Comparison of ENCODE assay signal across 13 cellular contexts in the genomic region with DNA sequence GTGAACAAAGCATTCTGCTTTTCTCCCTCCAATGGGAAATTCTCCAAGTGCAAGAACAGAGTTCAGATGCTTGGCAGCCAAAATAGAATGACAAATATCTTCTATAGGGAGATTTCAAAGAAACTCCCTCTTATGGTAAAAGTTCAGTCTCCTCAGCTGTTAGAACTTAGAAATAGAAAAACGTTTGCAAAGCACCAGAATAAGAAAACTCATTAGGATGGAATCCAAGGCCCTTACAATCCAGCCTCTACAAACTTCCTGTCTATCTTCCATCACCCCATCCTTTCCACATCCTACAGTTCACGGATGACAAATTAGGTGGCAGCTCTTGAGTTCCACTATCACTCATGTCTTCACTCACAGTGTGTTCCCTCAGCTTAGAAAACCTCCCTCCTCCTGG. TPM values are rescaled to one million over a fixed set of nuclear protein-coding genes. Genes with fewer than 3 reads are reported as not detected.
DNase-seq lines count a peak whose midpoint lies in the region; ATAC-seq, FAIRE-seq and TF ChIP-seq lines count a peak whose summit lies in the region.
"Had no signal": no experiment of that assay in that cellular context is flagged by ENCODE, and none has a peak within 500 bp of the region (broad histone marks: within the 10 kb centered on the region; RNA-seq: fewer than 3 reads in every experiment).

No MANE protein-coding gene starts in this region.

- intact Hi-C loops in ascending aorta (cut with DNase I), result loop anchor here (5.0 to 10.0 kb wide), 2 partner anchors 46 to 252 kb away; no protein-coding TSS in a partner anchor
- intact Hi-C loops in CD4-positive, alpha-beta memory T cell (cut with micrococcal nuclease), result no loop called here
- intact Hi-C loops in activated CD4-positive, alpha-beta memory T cell treated with anti-CD3 and anti-CD28 coated beads for 36 hours (cut with micrococcal nuclease), result no loop called here

- H3K27me3 Mint-ChIP-seq in osteocyte (ENCODE audit: unreplicated experiment), result no peaks in the 10 kb centered on the region
- no peaks in the 10 kb centered on the region for H3K27me3 Mint-ChIP-seq in CD4-positive, alpha-beta memory T cell
- peaks cover 1% of the 10 kb centered on the region for H3K27me3 Mint-ChIP-seq in activated CD4-positive, alpha-beta memory T cell treated with anti-CD3 and anti-CD28 coated beads for 36 hours
- H3K27me3 Mint-ChIP-seq in stimulated activated memory B cell treated with anti-CD40 and anti-IgM and Interleukin-4, amounts not matched to agents 10 μg/mL and 1 μg/mL and 100 μg/mL, for 72 hours, result no peaks in the 10 kb centered on the region
- H3K27me3 Mint-ChIP-seq: activated CD8-positive, alpha-beta memory T cell treated with anti-CD3 and anti-CD28 coated beads, Interleukin-2, amount 10 ng/mL, durations not matched to agents 7 days and 5 days; central memory CD8-positive, alpha-beta T cell had no signal

- no peak overlapping the region for H3K4me3 ChIP-seq in ascending aorta
- H3K4me3 ChIP-seq in CD4-positive, alpha-beta memory T cell (ENCODE audit: low read length in 2 of 2), result no peak overlapping the region
- H3K4me3 ChIP-seq: pancreas had no signal

- POLR2A ChIA-PET in CD4-positive, alpha-beta memory T cell (lab: Charles Lee; ENCODE audit: partially characterized antibody), result no interaction called here
- POLR2A ChIA-PET in activated CD4-positive, alpha-beta memory T cell treated with anti-CD3 and anti-CD28 coated beads for 36 hours (lab: Charles Lee), result no interaction called here

- no peaks in the 10 kb centered on the region for H3K9me3 Mint-ChIP-seq in osteocyte (ENCODE audit: unreplicated experiment)
- H3K9me3 Mint-ChIP-seq in CD4-positive, alpha-beta memory T cell, result peaks cover 0 to 3% (median 0%) of the 10 kb centered on the region in 8 donors
- no peaks in the 10 kb centered on the region for H3K9me3 Mint-ChIP-seq in activated CD4-positive, alpha-beta memory T cell treated with anti-CD3 and anti-CD28 coated beads for 36 hours
- H3K9me3 Mint-ChIP-seq in stimulated activated memory B cell treated with anti-CD40 and anti-IgM and Interleukin-4, amounts not matched to agents 10 μg/mL and 1 μg/mL and 100 μg/mL, for 72 hours, result no peaks in the 10 kb centered on the region
- H3K9me3 Mint-ChIP-seq: central memory CD8-positive, alpha-beta T cell had no signal

- ATAC-seq in foreskin keratinocyte, result peak; percentile 41
- no peak for ATAC-seq in stimulated activated memory B cell treated with anti-CD40 and anti-IgM and Interleukin-4, amounts not matched to agents 10 μg/mL and 1 μg/mL and 100 μg/mL, for 72 hours
- ATAC-seq: activated CD8-positive, alpha-beta memory T cell treated with anti-CD3 and anti-CD28 coated beads, Interleukin-2, amount 10 ng/mL, durations not matched to agents 7 days and 5 days; HCT116 had no signal

- FAIRE-seq in urothelium cell line (lab: Jason Lieb, UNC), result no peak
- FAIRE-seq: pancreas had no signal

- H3K4me3 Mint-ChIP-seq in osteocyte (ENCODE audit: unreplicated experiment), result no peak overlapping the region
- no peak overlapping the region for H3K4me3 Mint-ChIP-seq in CD4-positive, alpha-beta memory T cell
- H3K4me3 Mint-ChIP-seq in activated CD4-positive, alpha-beta memory T cell treated with anti-CD3 and anti-CD28 coated beads for 36 hours, result no peak overlapping the region
- no peak overlapping the region for H3K4me3 Mint-ChIP-seq in stimulated activated memory B cell treated with anti-CD40 and anti-IgM and Interleukin-4, amounts not matched to agents 10 μg/mL and 1 μg/mL and 100 μg/mL, for 72 hours
- H3K4me3 Mint-ChIP-seq: activated CD8-positive, alpha-beta memory T cell treated with anti-CD3 and anti-CD28 coated beads, Interleukin-2, amount 10 ng/mL, durations not matched to agents 7 days and 5 days; central memory CD8-positive, alpha-beta T cell had no signal

- no peak for DNase-seq in ascending aorta (ENCODE audit: low spot score in 2 of 2)
- peak in 1 of 2 donors; percentile 26 for DNase-seq in foreskin keratinocyte
- DNase-seq in osteocyte (ENCODE audit: extremely low spot score, unreplicated experiment), result no peak
- peak; percentile 23 for DNase-seq in urothelium cell line (ENCODE audit: low spot score)
- no peak for DNase-seq in CD4-positive, alpha-beta memory T cell
- DNase-seq in activated CD4-positive, alpha-beta memory T cell treated with anti-CD3 and anti-CD28 coated beads for 36 hours, result no peak
- DNase-seq: activated CD8-positive, alpha-beta memory T cell treated with anti-CD3 and anti-CD28 coated beads, Interleukin-2, amount 10 ng/mL, durations not matched to agents 7 days and 5 days; NCI-H1092 treated with DMSO at 0.1 percent for 48 hours had no signal

- peak overlapping the region; percentile 84 for H3K27ac Mint-ChIP-seq in osteocyte (ENCODE audit: unreplicated experiment)
- no peak overlapping the region for H3K27ac Mint-ChIP-seq in CD4-positive, alpha-beta memory T cell
- no peak overlapping the region for H3K27ac Mint-ChIP-seq in activated CD4-positive, alpha-beta memory T cell treated with anti-CD3 and anti-CD28 coated beads for 36 hours
- H3K27ac Mint-ChIP-seq in stimulated activated memory B cell treated with anti-CD40 and anti-IgM and Interleukin-4, amounts not matched to agents 10 μg/mL and 1 μg/mL and 100 μg/mL, for 72 hours, result no peak overlapping the region
- H3K27ac Mint-ChIP-seq: activated CD8-positive, alpha-beta memory T cell treated with anti-CD3 and anti-CD28 coated beads, Interleukin-2, amount 10 ng/mL, durations not matched to agents 7 days and 5 days had no signal

- CTCF ChIA-PET in CD4-positive, alpha-beta memory T cell (lab: Charles Lee; ENCODE audit: partially characterized antibody), result no interaction called here
- CTCF ChIA-PET in activated CD4-positive, alpha-beta memory T cell treated with anti-CD3 and anti-CD28 coated beads for 36 hours (lab: Charles Lee), result no interaction called here

- TF ChIP-seq CTCF in ascending aorta (IDR thresholded peaks at IDR 0.05) (no peak), foreskin keratinocyte (conservative IDR thresholded peaks at IDR 0.05) (no peak), osteocyte (IDR thresholded peaks at IDR 0.05) (no peak)

- no peaks in the 10 kb centered on the region for H3K9me3 ChIP-seq in ascending aorta
- no peaks in the 10 kb centered on the region for H3K9me3 ChIP-seq in CD4-positive, alpha-beta memory T cell (ENCODE audit: control insufficient read depth in 1 of 2, low read length in 2 of 2)
- H3K9me3 ChIP-seq: pancreas had no signal

- no peaks in the 10 kb centered on the region for H3K36me3 Mint-ChIP-seq in osteocyte (ENCODE audit: unreplicated experiment)
- no peaks in the 10 kb centered on the region for H3K36me3 Mint-ChIP-seq in CD4-positive, alpha-beta memory T cell
- no peaks in the 10 kb centered on the region for H3K36me3 Mint-ChIP-seq in activated CD4-positive, alpha-beta memory T cell treated with anti-CD3 and anti-CD28 coated beads for 36 hours
- no peaks in the 10 kb centered on the region for H3K36me3 Mint-ChIP-seq in stimulated activated memory B cell treated with anti-CD40 and anti-IgM and Interleukin-4, amounts not matched to agents 10 μg/mL and 1 μg/mL and 100 μg/mL, for 72 hours
- H3K36me3 Mint-ChIP-seq: activated CD8-positive, alpha-beta memory T cell treated with anti-CD3 and anti-CD28 coated beads, Interleukin-2, amount 10 ng/mL, durations not matched to agents 7 days and 5 days had no signal

- H3K27ac ChIP-seq in ascending aorta (peak overlapping the region; percentile 67 to 73), foreskin keratinocyte (no peak overlapping the region)
- no peak overlapping the region for H3K27ac ChIP-seq in CD4-positive, alpha-beta memory T cell (ENCODE audit: low read depth, low read length)

- no peaks in the 10 kb centered on the region for H3K36me3 ChIP-seq in ascending aorta
- no peaks in the 10 kb centered on the region for H3K36me3 ChIP-seq in CD4-positive, alpha-beta memory T cell (ENCODE audit: insufficient read depth, low read length)
- H3K36me3 ChIP-seq: pancreas had no signal

- peaks cover 19% of the 10 kb centered on the region for H3K4me1 Mint-ChIP-seq in osteocyte (ENCODE audit: unreplicated experiment)
- no peaks in the 10 kb centered on the region for H3K4me1 Mint-ChIP-seq in CD4-positive, alpha-beta memory T cell
- H3K4me1 Mint-ChIP-seq in activated CD4-positive, alpha-beta memory T cell treated with anti-CD3 and anti-CD28 coated beads for 36 hours (ENCODE audit: low read depth), result no peaks in the 10 kb centered on the region
- H3K4me1 Mint-ChIP-seq in stimulated activated memory B cell treated with anti-CD40 and anti-IgM and Interleukin-4, amounts not matched to agents 10 μg/mL and 1 μg/mL and 100 μg/mL, for 72 hours, result no peaks in the 10 kb centered on the region
- H3K4me1 Mint-ChIP-seq: activated CD8-positive, alpha-beta memory T cell treated with anti-CD3 and anti-CD28 coated beads, Interleukin-2, amount 10 ng/mL, durations not matched to agents 7 days and 5 days; central memory CD8-positive, alpha-beta T cell had no signal

- H3K4me1 ChIP-seq in ascending aorta (peaks cover 4 to 26% of the 10 kb centered on the region in 2 donors), foreskin keratinocyte (peaks cover 5% of the 10 kb centered on the region)
- H3K4me1 ChIP-seq in CD4-positive, alpha-beta memory T cell (ENCODE audit: insufficient read depth, low read length), result no peaks in the 10 kb centered on the region

- H3K27me3 ChIP-seq in ascending aorta (no peaks in the 10 kb centered on the region), foreskin keratinocyte (no peaks in the 10 kb centered on the region)
- H3K27me3 ChIP-seq in CD4-positive, alpha-beta memory T cell (ENCODE audit: insufficient read depth, low read length), result no peaks in the 10 kb centered on the region
- H3K27me3 ChIP-seq: pancreas had no signal

RNA-seq across cellular contexts. Expression of a gene that starts 25.7 kb away (rescaled TPM):
- total RNA-seq in ascending aorta, result 10.7 TPM
- 0.35 and 0.65 TPM in 2 replicates for total RNA-seq in foreskin keratinocyte
- polyA plus RNA-seq in foreskin keratinocyte, result 0.11 TPM in 2 replicates
- 2.3 and 3.2 TPM in 2 replicates for total RNA-seq in osteocyte
- total RNA-seq in CD4-positive, alpha-beta memory T cell, result not detected
- polyA plus RNA-seq in CD4-positive, alpha-beta memory T cell, result not detected
- total RNA-seq in activated CD4-positive, alpha-beta memory T cell treated with anti-CD3 and anti-CD28 coated beads for 36 hours, result not detected
- total RNA-seq: activated CD8-positive, alpha-beta memory T cell treated with anti-CD3 and anti-CD28 coated beads, Interleukin-2, amount 10 ng/mL, durations not matched to agents 7 days and 5 days; T-helper 2 cell treated with Interferon-gamma antibody and Interleukin-4, amounts not matched to agents 100 ng/mL and 5 ng/mL, for 36 hours had no signal

Comparison
In these comparisons a context has a peak if more than half of its experiments do, and no peak if none do; other contexts are left out.
1. H3K27ac ChIP-seq: peak in ascending aorta (2 of 2); none in foreskin keratinocyte (single experiment) and CD4-positive, alpha-beta memory T cell (single experiment).